ENCODE assay signal across 5 cellular contexts in genomic region chr2:145887915-145888314, GRCh38.
"Had no signal": no experiment of that assay in that cellular context is flagged by ENCODE, and none has a peak within 500 bp of the region (broad histone marks: within the 10 kb centered on the region; RNA-seq: fewer than 3 reads in every experiment).

No MANE protein-coding gene starts in this region.

- H2AFZ ChIP-seq: GM23338 had no signal

- DNase-seq: H9, HCEC 1CT, IMR-90 had no signal

- ATAC-seq: GM23338, K562 had no signal

- H3K4me3 ChIP-seq: GM23338, K562 had no signal

- H3K4me2 ChIP-seq: GM23338 had no signal
